17 cellular contexts compared by ENCODE assay signal in the genomic region with DNA sequence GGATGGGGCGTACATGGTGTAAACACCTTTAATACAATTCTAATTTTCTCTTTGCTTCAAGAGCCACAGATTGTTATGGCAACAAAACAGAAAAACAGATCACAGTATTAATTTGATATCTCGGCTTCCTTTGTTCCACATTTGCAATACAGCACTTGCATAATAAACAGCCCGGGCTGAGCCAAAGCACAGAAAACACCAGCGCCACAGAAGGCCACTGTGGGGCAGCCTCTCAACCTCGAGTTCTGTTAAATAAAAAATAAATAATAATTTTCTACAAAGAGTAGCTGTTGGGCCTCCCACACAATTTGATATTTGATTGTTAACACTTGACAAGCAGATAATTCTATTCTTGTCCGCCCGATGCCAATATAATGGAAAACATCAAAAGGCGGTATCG.
DNase-seq lines count a peak whose midpoint lies in the region; ATAC-seq and TF ChIP-seq lines count a peak whose summit lies in the region.
"Had no signal": no experiment of that assay in that cellular context is flagged by ENCODE, and none has a peak within 500 bp of the region (broad histone marks: within the 10 kb centered on the region; RNA-seq: fewer than 3 reads in every experiment).

No MANE protein-coding gene starts in this region.

- H3K36me3 Mint-ChIP-seq in endodermal cell (ENCODE audit: low read depth), result peaks cover 4% of the 10 kb centered on the region
- no peaks in the 10 kb centered on the region for H3K36me3 Mint-ChIP-seq in activated T-cell treated with anti-CD3 and anti-CD28 coated beads, Interleukin-2, amount 50 U/mL, for 24 hours (ENCODE audit: low read depth)

- ATAC-seq in left lobe of liver, result no peak
- ATAC-seq: A549 had no signal

- H3K4me1 Mint-ChIP-seq in endodermal cell, result no peaks in the 10 kb centered on the region
- peaks cover 7% of the 10 kb centered on the region for H3K4me1 Mint-ChIP-seq in activated T-cell treated with anti-CD3 and anti-CD28 coated beads, Interleukin-2, amount 50 U/mL, for 24 hours (ENCODE audit: low read depth)

- no peak overlapping the region for H3K4me3 ChIP-seq in LNCaP clone FGC (ENCODE audit: low read depth, low read length)
- no peak overlapping the region for H3K4me3 ChIP-seq in endodermal cell (ENCODE audit: low read length)
- H3K4me3 ChIP-seq: A549, SJCRH30 had no signal

- WGBS in endodermal cell (ENCODE audit: insufficient coverage in 1 of 2, insufficient read length in 1 of 2), 2 experiments, result 90 to 97% methylated on average over 6 to 9 of the region's 9 CpGs

- no peak overlapping the region for H3K27ac ChIP-seq in endodermal cell (ENCODE audit: low read depth, low read length)
- H3K27ac ChIP-seq: A549, SJCRH30 had no signal

- no peaks in the 10 kb centered on the region for H3K27me3 ChIP-seq in endodermal cell (ENCODE audit: control insufficient read depth, insufficient read depth, low read length, poor library complexity, severe bottlenecking)
- H3K27me3 ChIP-seq: SJCRH30 had no signal

- DNase-seq in Ammon's horn (ENCODE audit: low spot score) (peak; percentile 59), LNCaP clone FGC (ENCODE audit: low read depth) (no peak), endodermal cell (no peak), pons (ENCODE audit: low spot score) (peak; percentile 42), left lobe of liver (ENCODE audit: low spot score) (no peak), foreskin melanocyte (no peak)
- DNase-seq in activated T-cell treated with anti-CD3 and anti-CD28 coated beads, Interleukin-2, amount 50 U/mL, for 24 hours, result no peak
- DNase-seq in activated CD8-positive, alpha-beta memory T cell treated with anti-CD3 and anti-CD28 coated beads for 24 hours, result no peak
- DNase-seq: C1 segment of cervical spinal cord, COR-L47, DMS153, H7, IMR-90, NCI-H187 treated with DMSO at 0.1 percent for 48 hours, NCI-H446, SJCRH30 had no signal

- no peak overlapping the region for H3K9ac ChIP-seq in endodermal cell (ENCODE audit: extremely low read depth, low read length, poor library complexity, severe bottlenecking)

- no peak overlapping the region for H3K27ac Mint-ChIP-seq in endodermal cell
- H3K27ac Mint-ChIP-seq in activated T-cell treated with anti-CD3 and anti-CD28 coated beads, Interleukin-2, amount 50 U/mL, for 24 hours, result no peak overlapping the region

- H3K36me3 ChIP-seq in endodermal cell (ENCODE audit: control insufficient read depth, insufficient read depth, low read length), result no peaks in the 10 kb centered on the region
- H3K36me3 ChIP-seq: SJCRH30 had no signal

- H3K4me3 Mint-ChIP-seq in endodermal cell, result no peak overlapping the region
- H3K4me3 Mint-ChIP-seq in activated T-cell treated with anti-CD3 and anti-CD28 coated beads, Interleukin-2, amount 50 U/mL, for 24 hours, result no peak overlapping the region

- H3K27me3 Mint-ChIP-seq in endodermal cell (ENCODE audit: insufficient read depth), result peaks cover 10% of the 10 kb centered on the region
- H3K27me3 Mint-ChIP-seq in activated T-cell treated with anti-CD3 and anti-CD28 coated beads, Interleukin-2, amount 50 U/mL, for 24 hours, result no peaks in the 10 kb centered on the region

- TF ChIP-seq CTCF in LNCaP clone FGC (IDR thresholded peaks at IDR 0.05; ENCODE audit: control insufficient read depth, extremely low read depth, insufficient read depth) (0 out of 2 replicates have a peak, but pooled peaks have one; percentile 12), endodermal cell (conservative IDR thresholded peaks at IDR 0.05) (peak; percentile 58)

- H3K9me3 ChIP-seq in endodermal cell (ENCODE audit: control insufficient read depth, low read length), result peaks cover 20% of the 10 kb centered on the region
- H3K9me3 ChIP-seq: A549, SJCRH30 had no signal

- H3K4me1 ChIP-seq in endodermal cell (ENCODE audit: control insufficient read depth, insufficient read depth, low read length), result no peaks in the 10 kb centered on the region
- H3K4me1 ChIP-seq: A549 had no signal

- peaks cover 38% of the 10 kb centered on the region for H3K9me3 Mint-ChIP-seq in endodermal cell
- no peaks in the 10 kb centered on the region for H3K9me3 Mint-ChIP-seq in activated T-cell treated with anti-CD3 and anti-CD28 coated beads, Interleukin-2, amount 50 U/mL, for 24 hours

Comparison
In these comparisons a context has a peak if more than half of its experiments do, and no peak if none do; other contexts are left out.
1. DNase-seq: peak in Ammon's horn (single experiment) and pons (single experiment); none in LNCaP clone FGC (single experiment), endodermal cell (single experiment), left lobe of liver (single experiment), activated T-cell treated with anti-CD3 and anti-CD28 coated beads, Interleukin-2, amount 50 U/mL, for 24 hours (single experiment), foreskin melanocyte (single experiment) and activated CD8-positive, alpha-beta memory T cell treated with anti-CD3 and anti-CD28 coated beads for 24 hours (single experiment).